Comparison of ENCODE assay signal across 12 cellular contexts in genomic region chr9:16721972-16722371, GRCh38.
DNase-seq lines count a peak whose midpoint lies in the region; ATAC-seq, FAIRE-seq and TF ChIP-seq lines count a peak whose summit lies in the region.
"Had no signal": no experiment of that assay in that cellular context is flagged by ENCODE, and none has a peak within 500 bp of the region (broad histone marks: within the 10 kb centered on the region; RNA-seq: fewer than 3 reads in every experiment).

No MANE protein-coding gene starts in this region.

- no peak overlapping the region for H3K23ac ChIP-seq in trophoblast cell (ENCODE audit: low read length)

- peak; percentile 80 for FAIRE-seq in RCC 7860 (lab: Jason Lieb, UNC)

- in situ Hi-C loops in GM13976 (cut with MboI; ENCODE audit: low sequenced_read_pairs, unreplicated experiment) (no loop called here), HAP-1 (cut with MboI; ENCODE audit: low sequenced_read_pairs) (no loop called here)

- H3K27ac ChIP-seq in gastroesophageal sphincter (peak overlapping the region in 3 of 4 donors; percentile 3 to 52 (median 52)), trophoblast cell (ENCODE audit: low read depth, low read length) (no peak overlapping the region)
- H3K27ac ChIP-seq: HL-60 had no signal

- TF ChIP-seq POLR2A in gastroesophageal sphincter (IDR thresholded peaks at IDR 0.05) = no peak

- WGBS in gastroesophageal sphincter (ENCODE audit: low coverage in 1 of 2), 2 donors = 32 to 55% methylated on average over 5 to 6 of the region's 6 CpGs
- no CpG with 5 or more reads among the region's 6 CpGs for WGBS in trophoblast cell (ENCODE audit: extremely low coverage, insufficient coverage, insufficient read length)

- H2AK5ac ChIP-seq in trophoblast cell (ENCODE audit: low read length) = no peak overlapping the region

- ATAC-seq in gastroesophageal sphincter = peak; percentile 80

- H3K14ac ChIP-seq in trophoblast cell (ENCODE audit: low read length) = no peak overlapping the region

- no peak overlapping the region for H4K12ac ChIP-seq in trophoblast cell (ENCODE audit: low read depth, low read length)

- no peaks in the 10 kb centered on the region for H3K9me3 ChIP-seq in gastroesophageal sphincter
- no peaks in the 10 kb centered on the region for H3K9me3 ChIP-seq in trophoblast cell (ENCODE audit: insufficient read depth, low read depth, low read length)
- no peaks in the 10 kb centered on the region for H3K9me3 ChIP-seq in HAP-1
- H3K9me3 ChIP-seq: Peyer's patch had no signal

- H3K9ac ChIP-seq in trophoblast cell (ENCODE audit: low read length) = no peak overlapping the region

- no peaks in the 10 kb centered on the region for H3K36me3 ChIP-seq in gastroesophageal sphincter
- H3K36me3 ChIP-seq in trophoblast cell (ENCODE audit: control insufficient read depth in 1 of 2, insufficient read depth in 2 of 2, low read length in 2 of 2) = no peaks in the 10 kb centered on the region
- no peaks in the 10 kb centered on the region for H3K36me3 ChIP-seq in HAP-1 (replicated peaks)
- H3K36me3 ChIP-seq: Peyer's patch had no signal

- TF ChIP-seq CTCF in gastroesophageal sphincter (IDR thresholded peaks at IDR 0.05) (no peak), GM13976 (IDR thresholded peaks at IDR 0.05; ENCODE audit: borderline replicate concordance, control extremely low read depth, extremely low read depth, insufficient read depth, missing control alignments) (no peak)

- no peak overlapping the region for H3K4ac ChIP-seq in trophoblast cell (ENCODE audit: low read depth, low read length)

- no peak overlapping the region for H3K18ac ChIP-seq in trophoblast cell (ENCODE audit: low read length)

- no peak overlapping the region for H4K8ac ChIP-seq in trophoblast cell (ENCODE audit: low read depth, low read length)

- no peak overlapping the region for H3K4me2 ChIP-seq in trophoblast cell (ENCODE audit: low read length)

- H3K79me1 ChIP-seq in trophoblast cell (ENCODE audit: low read length) = peaks cover 4% of the 10 kb centered on the region

- H3K79me2 ChIP-seq in trophoblast cell (ENCODE audit: control insufficient read depth, insufficient read depth, low read length, poor library complexity) = peaks cover 2% of the 10 kb centered on the region

- TF ChIP-seq EP300 in gastroesophageal sphincter (IDR thresholded peaks at IDR 0.05) = no peak

- H2AFZ ChIP-seq in trophoblast cell (ENCODE audit: insufficient read depth, low read length, poor library complexity) = no peak overlapping the region

- peak; percentile 36 for DNase-seq in AG20443 (ENCODE audit: low spot score)
- DNase-seq in RCC 7860 (ENCODE audit: low spot score) = peak; percentile 83
- peak in 1 of 2 donors; percentile 12 for DNase-seq in trophoblast cell
- no peak for DNase-seq in activated CD4-positive, alpha-beta T cell treated with anti-CD3 and anti-CD28 coated beads, Interleukin-2, amount 50 U/mL, for 48 hours
- no peak for DNase-seq in GM13976 (ENCODE audit: low spot score)
- DNase-seq in activated CD8-positive, alpha-beta memory T cell treated with anti-CD3 and anti-CD28 coated beads for 24 hours = no peak
- no peak for DNase-seq in HAP-1 (ENCODE audit: low spot score in 2 of 2)
- DNase-seq: activated T-cell treated with anti-CD3 and anti-CD28 coated beads, Interleukin-2, amount 50 U/mL, for 48 hours; NCI-H1417 had no signal

- H2BK120ac ChIP-seq in trophoblast cell (ENCODE audit: insufficient read depth, low read length, poor library complexity) = no peak overlapping the region

- peak overlapping the region; percentile 58 for H2BK12ac ChIP-seq in trophoblast cell (ENCODE audit: low read length)

- H4K91ac ChIP-seq in trophoblast cell (ENCODE audit: low read depth, low read length) = no peak overlapping the region

- H3K4me1 ChIP-seq in gastroesophageal sphincter = peaks cover 0 to 82% (median 4%) of the 10 kb centered on the region in 3 donors
- H3K4me1 ChIP-seq in trophoblast cell (ENCODE audit: control insufficient read depth in 1 of 2, insufficient read depth in 2 of 2, low read length in 2 of 2) = peaks cover 2% of the 10 kb centered on the region in 2 experiments
- H3K4me1 ChIP-seq in HAP-1 = peaks cover 5% of the 10 kb centered on the region
- H3K4me1 ChIP-seq: Peyer's patch had no signal

- H3K4me3 ChIP-seq in gastroesophageal sphincter (no peak overlapping the region), trophoblast cell (ENCODE audit: low read depth, low read length) (no peak overlapping the region), HAP-1 (no peak overlapping the region)
- H3K4me3 ChIP-seq: Peyer's patch had no signal

- H3K27me3 ChIP-seq in gastroesophageal sphincter (no peaks in the 10 kb centered on the region), trophoblast cell (ENCODE audit: insufficient read depth, low read length) (no peaks in the 10 kb centered on the region), HAP-1 (ENCODE audit: low read depth) (no peaks in the 10 kb centered on the region)
- H3K27me3 ChIP-seq: Peyer's patch had no signal

- no peak overlapping the region for H2BK5ac ChIP-seq in trophoblast cell (ENCODE audit: low read depth, low read length, poor library complexity)

Comparison
In these comparisons a context has a peak if more than half of its experiments do, and no peak if none do; other contexts are left out.
1. DNase-seq: peak in AG20443 (single experiment) and RCC 7860 (single experiment); none in activated CD4-positive, alpha-beta T cell treated with anti-CD3 and anti-CD28 coated beads, Interleukin-2, amount 50 U/mL, for 48 hours (0 of 2), GM13976 (single experiment), activated CD8-positive, alpha-beta memory T cell treated with anti-CD3 and anti-CD28 coated beads for 24 hours (single experiment) and HAP-1 (0 of 2).